16 cellular contexts compared by ENCODE assay signal in the genomic region with DNA sequence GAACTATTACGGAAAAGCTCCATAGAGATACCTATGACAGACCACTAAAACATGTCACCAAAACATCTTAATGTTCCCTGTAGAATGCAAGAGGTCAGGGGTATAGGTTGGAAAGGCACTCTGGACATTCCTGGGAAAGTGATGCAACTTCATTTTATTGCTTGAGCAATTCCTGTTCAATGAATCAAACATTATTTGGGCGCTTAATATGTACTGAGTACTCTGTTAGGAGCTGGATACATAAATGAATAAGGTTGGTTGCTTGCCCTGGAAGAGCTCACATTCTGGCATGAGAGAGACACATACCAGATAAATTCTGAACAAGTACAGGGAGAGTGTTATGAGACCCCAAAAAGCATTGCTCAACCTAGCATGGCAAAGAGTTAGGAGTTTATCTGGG.
"Had no signal": no experiment of that assay in that cellular context is flagged by ENCODE, and none has a peak within 500 bp of the region (broad histone marks: within the 10 kb centered on the region; RNA-seq: fewer than 3 reads in every experiment).

No MANE protein-coding gene starts in this region.

- H3K4me3 ChIP-seq: ascending aorta, skin epidermis, thyroid gland had no signal

- DNase-seq: activated CD8-positive, alpha-beta memory T cell treated with anti-CD3 and anti-CD28 coated beads, Interleukin-2, amount 50 U/mL, for 4 hours; activated T-cell treated with anti-CD3 and anti-CD28 coated beads, Interleukin-2, amount 50 U/mL, for 24 hours; effector memory CD4-positive, alpha-beta T cell; midbrain; natural killer cell; stimulated activated CD4-positive, alpha-beta T cell treated with anti-CD3 and anti-CD28 coated beads, Interleukin-1b, Interleukin-23, amount 100 ng/mL, for 48 hours; substantia nigra; T1000; thyroid gland had no signal

- ATAC-seq: activated naive CD4-positive, alpha-beta T cell treated with anti-CD3 and anti-CD28 coated beads, Interleukin-2, amount 50 U/mL, for 72 hours; activated T-helper 17 cell treated with anti-CD3 and anti-CD28 coated beads, Interleukin-2, amount 50 U/mL, for 72 hours; esophagus mucosa; left lobe of liver; natural killer cell; WTC11 had no signal

- H3K27me3 ChIP-seq: ascending aorta, thyroid gland had no signal

- H3K36me3 ChIP-seq: ascending aorta, thyroid gland had no signal
